Comparison of ENCODE assay signal across 22 cellular contexts in genomic region chr7:20323587-20323986, GRCh38. TPM values are rescaled to one million over a fixed set of nuclear protein-coding genes. Genes with fewer than 3 reads are reported as not detected.
DNase-seq lines count a peak whose midpoint lies in the region; ATAC-seq and TF ChIP-seq lines count a peak whose summit lies in the region.
"Had no signal": no experiment of that assay in that cellular context is flagged by ENCODE, and none has a peak within 500 bp of the region (broad histone marks: within the 10 kb centered on the region; RNA-seq: fewer than 3 reads in every experiment).

No MANE protein-coding gene starts in this region.

- intact Hi-C loops in ascending aorta (cut with DNase I), result loop anchor here (10.0 kb wide), 1 partner anchor 271 kb away; no protein-coding TSS in a partner anchor

- no peak overlapping the region for H2AFZ ChIP-seq in fibroblast of lung (ENCODE audit: low read length)

- TF ChIP-seq CTCF in fibroblast of lung (conservative IDR thresholded peaks at IDR 0.05 in 1 of 2, IDR thresholded peaks at IDR 0.05 in 1 of 2; ENCODE audit: low read depth in 1 of 2, low read length in 2 of 2) (no peak), nephron (IDR thresholded peaks at IDR 0.05; ENCODE audit: unreplicated experiment in 3 of 3) (no peak), ascending aorta (IDR thresholded peaks at IDR 0.05) (no peak)

- peak overlapping the region; percentile 28 to 82 (median 77) for H3K27ac Mint-ChIP-seq in nephron
- H3K27ac Mint-ChIP-seq: CD4-positive, alpha-beta memory T cell had no signal

- H3K36me3 ChIP-seq in HAP-1 (replicated peaks), result no peaks in the 10 kb centered on the region
- H3K36me3 ChIP-seq in adipocyte (ENCODE audit: control insufficient read depth, insufficient read depth, low read length, severe bottlenecking), result no peaks in the 10 kb centered on the region
- no peaks in the 10 kb centered on the region for H3K36me3 ChIP-seq in fibroblast of lung (ENCODE audit: control insufficient read depth, insufficient read depth, low read length)
- no peaks in the 10 kb centered on the region for H3K36me3 ChIP-seq in ascending aorta
- H3K36me3 ChIP-seq: BLaER1 treated with 17β-estradiol and CSF1 and Interleukin-3, amounts not matched to agents 10 nM and 100 nM had no signal

- H3K4me1 Mint-ChIP-seq in nephron, result peaks cover 16% of the 10 kb centered on the region
- H3K4me1 Mint-ChIP-seq: CD4-positive, alpha-beta memory T cell had no signal

- no peak overlapping the region for H3K27ac ChIP-seq in fibroblast of lung (ENCODE audit: insufficient read depth, low read length)
- H3K27ac ChIP-seq in ascending aorta, result no peak overlapping the region
- H3K27ac ChIP-seq: BLaER1 treated with 17β-estradiol and CSF1 and Interleukin-3, amounts not matched to agents 10 nM and 100 nM; HL-60; KMS-11 had no signal

- H3K4me2 ChIP-seq in fibroblast of lung (ENCODE audit: extremely low read depth, insufficient read depth, low read length), result no peak overlapping the region
- H3K4me2 ChIP-seq: BLaER1 treated with 17β-estradiol and CSF1 and Interleukin-3, amounts not matched to agents 10 nM and 100 nM; KMS-11 had no signal

- in situ Hi-C loops in HAP-1 (cut with MboI; ENCODE audit: low sequenced_read_pairs), result no loop called here

- H3K9me3 ChIP-seq in HAP-1, result no peaks in the 10 kb centered on the region
- H3K9me3 ChIP-seq in adipocyte (ENCODE audit: control insufficient read depth, low read length), result no peaks in the 10 kb centered on the region
- no peaks in the 10 kb centered on the region for H3K9me3 ChIP-seq in fibroblast of lung (ENCODE audit: control insufficient read depth, insufficient read depth, low read depth, low read length)
- H3K9me3 ChIP-seq in ascending aorta, result no peaks in the 10 kb centered on the region
- H3K9me3 ChIP-seq: BLaER1 treated with 17β-estradiol and CSF1 and Interleukin-3, amounts not matched to agents 10 nM and 100 nM had no signal

- H3K4me1 ChIP-seq in HAP-1 (peaks cover 8% of the 10 kb centered on the region), adipocyte (ENCODE audit: control insufficient read depth, insufficient read depth, low read length) (peaks cover 4% of the 10 kb centered on the region), fibroblast of lung (ENCODE audit: control insufficient read depth, extremely low read depth, insufficient read depth, low read length) (peaks cover 2% of the 10 kb centered on the region), ascending aorta (no peaks in the 10 kb centered on the region)

- no peaks in the 10 kb centered on the region for H3K27me3 ChIP-seq in HAP-1 (ENCODE audit: low read depth)
- no peaks in the 10 kb centered on the region for H3K27me3 ChIP-seq in adipocyte (replicated peaks; ENCODE audit: control insufficient read depth, insufficient read depth, low read length)
- no peaks in the 10 kb centered on the region for H3K27me3 ChIP-seq in fibroblast of lung (ENCODE audit: control insufficient read depth, insufficient read depth, low read length)
- no peaks in the 10 kb centered on the region for H3K27me3 ChIP-seq in ascending aorta

- H3K27me3 Mint-ChIP-seq in nephron (ENCODE audit: low read depth), result no peaks in the 10 kb centered on the region

- H3K4me3 ChIP-seq in HAP-1 (no peak overlapping the region), adipocyte (ENCODE audit: low read length) (no peak overlapping the region), fibroblast of lung (replicated peaks in 1 of 4; ENCODE audit: control extremely low read depth in 1 of 4, insufficient read depth in 1 of 4, low read depth in 3 of 4, low read length in 4 of 4) (no peak overlapping the region), ascending aorta (no peak overlapping the region)
- H3K4me3 ChIP-seq: BLaER1 treated with 17β-estradiol and CSF1 and Interleukin-3, amounts not matched to agents 10 nM and 100 nM; GM12878 had no signal

- DNase-seq in HAP-1 (ENCODE audit: low spot score in 2 of 2), result peak; percentile 26 to 73
- DNase-seq in adipocyte (ENCODE audit: low read depth), result peak; percentile 37
- peak; percentile 35 to 89 for DNase-seq in fibroblast of lung (ENCODE audit: low read depth in 2 of 2)
- DNase-seq in ascending aorta (ENCODE audit: low spot score in 2 of 2), result no peak
- no peak for DNase-seq in stimulated activated CD4-positive, alpha-beta T cell treated with anti-CD3 and anti-CD28 coated beads, Interleukin-4, amount 100 ng/mL, for 4 hours
- DNase-seq in iPS-NIHi11 (ENCODE audit: low spot score), result no peak
- DNase-seq: CD4-positive, alpha-beta memory T cell; DND-41; GOT3; NCI-H1092 treated with DMSO at 0.1 percent for 48 hours; NCI-H1436 treated with DMSO at 0.1 percent for 48 hours; NCI-H1930; NCI-H2227 treated with DMSO at 0.1 percent for 48 hours; NCI-H510A; NCI-H748 treated with DMSO at 0.1 percent for 48 hours had no signal

- no peak overlapping the region for H3K9ac ChIP-seq in adipocyte (ENCODE audit: low read length)
- H3K9ac ChIP-seq in fibroblast of lung (ENCODE audit: insufficient read depth, low read length), result no peak overlapping the region
- H3K9ac ChIP-seq: BLaER1 treated with 17β-estradiol and CSF1 and Interleukin-3, amounts not matched to agents 10 nM and 100 nM; KMS-11 had no signal

- H3K9me3 Mint-ChIP-seq in nephron, result no peaks in the 10 kb centered on the region

- H3K4me3 Mint-ChIP-seq in nephron, result no peak overlapping the region
- H3K4me3 Mint-ChIP-seq: CD4-positive, alpha-beta memory T cell had no signal

- no peaks in the 10 kb centered on the region for H4K20me1 ChIP-seq in fibroblast of lung (ENCODE audit: control insufficient read depth, extremely low read depth, insufficient read depth, low read length)
- H4K20me1 ChIP-seq: BLaER1 treated with 17β-estradiol and CSF1 and Interleukin-3, amounts not matched to agents 10 nM and 100 nM had no signal

- no peaks in the 10 kb centered on the region for H3K79me2 ChIP-seq in fibroblast of lung (ENCODE audit: control insufficient read depth, insufficient read depth, low read length)

- H3K36me3 Mint-ChIP-seq in nephron (ENCODE audit: low read depth), result no peaks in the 10 kb centered on the region
- H3K36me3 Mint-ChIP-seq: CD4-positive, alpha-beta memory T cell had no signal

- no peak for ATAC-seq in HG03135 (IDR thresholded peaks at IDR 0.05; ENCODE audit: unreplicated experiment)
- ATAC-seq: GM12878, HepG2 had no signal

RNA-seq across cellular contexts. Expression of gene ITGB8, which starts 7.1 kb away (rescaled TPM):
- total RNA-seq in fibroblast of lung (41.6 and 100 TPM in 2 replicates), ascending aorta (7.9 TPM)
- polyA plus RNA-seq in fibroblast of lung, result 3.8 and 10.8 TPM in 2 replicates
- 2.1 and 5.3 TPM in 2 replicates for polyA plus RNA-seq in fibroblast of lung (2012)
- polyA minus RNA-seq in fibroblast of lung (ENCODE audit: low replicate concordance), result 1.3 and 13.3 TPM in 2 replicates
- total RNA-seq: HepG2 had no signal
- polyA plus RNA-seq: CD4-positive, alpha-beta memory T cell had no signal

Comparison
In these comparisons a context has a peak if more than half of its experiments do, and no peak if none do; other contexts are left out.
1. DNase-seq: peak in HAP-1 (2 of 2), adipocyte (single experiment) and fibroblast of lung (2 of 2); none in ascending aorta (0 of 2), stimulated activated CD4-positive, alpha-beta T cell treated with anti-CD3 and anti-CD28 coated beads, Interleukin-4, amount 100 ng/mL, for 4 hours (0 of 2) and iPS-NIHi11 (single experiment).